In the genomic region with DNA sequence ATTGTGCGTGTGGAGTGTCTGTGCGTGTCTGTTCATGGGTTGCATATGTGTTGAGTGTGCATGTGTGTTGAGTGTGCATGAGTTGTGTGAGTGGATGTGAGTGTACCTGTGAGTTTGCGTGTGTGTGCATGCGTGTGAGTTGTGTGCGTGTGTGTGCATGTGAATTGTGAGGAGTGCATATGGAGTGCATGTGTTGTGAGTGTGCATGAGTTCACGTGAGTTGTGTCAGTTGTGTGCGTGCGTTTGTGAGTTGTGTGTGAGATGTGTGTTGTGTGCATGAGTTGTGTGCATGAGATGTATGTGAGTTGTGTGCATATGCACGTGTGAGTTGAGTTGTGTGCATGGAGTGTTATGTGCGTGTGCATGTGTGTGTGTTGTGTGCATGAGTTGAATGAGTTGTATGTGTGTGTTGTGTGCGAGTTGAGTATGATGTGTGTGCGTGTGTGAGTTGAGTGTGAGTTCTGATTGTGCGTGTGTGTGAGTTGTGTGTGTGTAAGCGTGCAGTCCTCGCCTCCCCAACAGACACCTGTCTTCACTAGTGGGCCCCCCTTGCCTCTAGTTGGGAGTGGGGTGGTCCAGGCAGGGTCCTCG, we compare ENCODE assay signal across 2 cellular contexts.
TF ChIP-seq lines count a peak whose summit lies in the region.

No MANE protein-coding gene starts in this region.

TF ChIP-seq in HEK293, 187 proteins besides CTCF, POLR2A, EP300 and RAD21:
- TF ChIP-seq ZNF394 (tag by site-specific recombination; IDR thresholded peaks at IDR 0.05; ENCODE audit: borderline replicate concordance), result no peak
- TF ChIP-seq ZNF2 (tag by site-specific recombination; IDR thresholded peaks at IDR 0.05), result peak; percentile 37; the same call in 1 of the 2 replicates
- TF ChIP-seq ZNF473 (tag by site-specific recombination; IDR thresholded peaks at IDR 0.05), result 0 out of 2 replicates have a peak, but pooled peaks have one; percentile 23
- TF ChIP-seq ZNF341 (tag by site-specific recombination; IDR thresholded peaks at IDR 0.05; ENCODE audit: low read depth), result no peak
- 0 out of 2 replicates have a peak, but pooled peaks have one; percentile 57 for TF ChIP-seq ZNF18 (tag by site-specific recombination; IDR thresholded peaks at IDR 0.05)
- TF ChIP-seq ZSCAN4 (tag by site-specific recombination; IDR thresholded peaks at IDR 0.05), result peak; percentile 60; the same call in 1 of the 2 replicates
- TF ChIP-seq PRDM1 (tag by site-specific recombination; IDR thresholded peaks at IDR 0.05), result no peak
- TF ChIP-seq, protein P1, sequence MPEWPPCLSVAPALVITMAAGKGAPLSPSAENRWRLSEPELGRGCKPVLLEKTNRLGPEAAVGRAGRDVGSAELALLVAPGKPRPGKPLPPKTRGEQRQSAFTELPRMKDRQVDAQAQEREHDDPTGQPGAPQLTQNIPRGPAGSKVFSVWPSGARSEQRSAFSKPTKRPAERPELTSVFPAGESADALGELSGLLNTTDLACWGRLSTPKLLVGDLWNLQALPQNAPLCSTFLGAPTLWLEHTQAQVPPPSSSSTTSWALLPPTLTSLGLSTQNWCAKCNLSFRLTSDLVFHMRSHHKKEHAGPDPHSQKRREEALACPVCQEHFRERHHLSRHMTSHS (tag by site-specific recombination; IDR thresholded peaks at IDR 0.05), result peak; percentile 7; the same call in 1 of the 2 replicates
- TF ChIP-seq ZNF404 (tag by site-specific recombination; IDR thresholded peaks at IDR 0.05), result no peak
- TF ChIP-seq ZNF311 (tag by site-specific recombination; IDR thresholded peaks at IDR 0.05; ENCODE audit: borderline replicate concordance), result peak; percentile 65; the same call in 1 of the 2 replicates
- TF ChIP-seq ZNF664 (tag by site-specific recombination; IDR thresholded peaks at IDR 0.05), result no peak
- no peak for TF ChIP-seq ZNF366 (tag by site-specific recombination; conservative IDR thresholded peaks at IDR 0.05)
- TF ChIP-seq KLF9 (tag by site-specific recombination; IDR thresholded peaks at IDR 0.05; ENCODE audit: low read depth), result 0 out of 2 replicates have a peak, but pooled peaks have one; percentile 16
- no peak for TF ChIP-seq ZNF623 (tag by site-specific recombination; IDR thresholded peaks at IDR 0.05)
- TF ChIP-seq ZNF707 (tag by site-specific recombination; IDR thresholded peaks at IDR 0.05), result 0 out of 2 replicates have a peak, but pooled peaks have one; percentile 31
- TF ChIP-seq ZNF785 (tag by site-specific recombination; IDR thresholded peaks at IDR 0.05), result no peak
- TF ChIP-seq ZNF768 (tag by site-specific recombination; IDR thresholded peaks at IDR 0.05), result no peak

TF ChIP-seq in GM12878, 131 proteins besides CTCF, POLR2A, EP300 and RAD21:
- TF ChIP-seq ELK1 (IDR thresholded peaks at IDR 0.05; ENCODE audit: low read depth, low read length) (no peak), TARDBP (IDR thresholded peaks at IDR 0.05; ENCODE audit: borderline replicate concordance) (0 out of 2 replicates have a peak, but pooled peaks have one; percentile 47), ZZZ3 (IDR thresholded peaks at IDR 0.05; ENCODE audit: control insufficient read depth, insufficient read length, low read depth) (no peak), E2F4 (IDR thresholded peaks at IDR 0.05; ENCODE audit: low read depth, low read length) (no peak), SP1 (IDR thresholded peaks at IDR 0.05; ENCODE audit: low read depth, low read length) (no peak), RB1 (IDR thresholded peaks at IDR 0.05; ENCODE audit: borderline replicate concordance) (no peak), ASH2L (IDR thresholded peaks at IDR 0.05; ENCODE audit: borderline replicate concordance, low read depth) (no peak), CEBPB (IDR thresholded peaks at IDR 0.05; ENCODE audit: borderline replicate concordance in 1 of 2, low read depth in 2 of 2, low read length in 2 of 2) (no peak), ZNF622 (IDR thresholded peaks at IDR 0.05) (no peak), E4F1 (IDR thresholded peaks at IDR 0.05; ENCODE audit: borderline replicate concordance, partially characterized antibody) (no peak), NR2F1 (conservative IDR thresholded peaks at IDR 0.05) (no peak), GATAD2B (conservative IDR thresholded peaks at IDR 0.05; ENCODE audit: low read depth) (no peak), ESRRA (IDR thresholded peaks at IDR 0.05; ENCODE audit: low read length) (no peak), TCF3 (IDR thresholded peaks at IDR 0.05; ENCODE audit: borderline replicate concordance, insufficient read depth, low read depth, low read length) (0 out of 2 replicates have a peak, but pooled peaks have one; percentile 33), ZNF24 (IDR thresholded peaks at IDR 0.05) (no peak), BHLHE40 (IDR thresholded peaks at IDR 0.05; ENCODE audit: borderline replicate concordance in 1 of 2, low read depth in 2 of 2, low read length in 1 of 2) (no peak), STAT1 (conservative IDR thresholded peaks at IDR 0.05) (no peak), FOXK2 (IDR thresholded peaks at IDR 0.05) (no peak), ETV6 (conservative IDR thresholded peaks at IDR 0.05 in 1 of 2, IDR thresholded peaks at IDR 0.05 in 1 of 2; ENCODE audit: borderline replicate concordance in 1 of 2, low read depth in 1 of 2) (no peak), ZNF687 (IDR thresholded peaks at IDR 0.05) (no peak), DPF2 (IDR thresholded peaks at IDR 0.05) (no peak), RFX5 (IDR thresholded peaks at IDR 0.05; ENCODE audit: low read depth, low read length) (no peak), LARP7 (IDR thresholded peaks at IDR 0.05) (no peak), PAX5 (IDR thresholded peaks at IDR 0.05; ENCODE audit: borderline replicate concordance, low read depth, low read length) (no peak)
- TF ChIP-seq, protein P2, sequence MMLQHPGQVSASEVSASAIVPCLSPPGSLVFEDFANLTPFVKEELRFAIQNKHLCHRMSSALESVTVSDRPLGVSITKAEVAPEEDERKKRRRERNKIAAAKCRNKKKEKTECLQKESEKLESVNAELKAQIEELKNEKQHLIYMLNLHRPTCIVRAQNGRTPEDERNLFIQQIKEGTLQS (IDR thresholded peaks at IDR 0.05; ENCODE audit: borderline replicate concordance, extremely low read depth, low read depth, low read length), result no peak
- TF ChIP-seq, protein P3, sequence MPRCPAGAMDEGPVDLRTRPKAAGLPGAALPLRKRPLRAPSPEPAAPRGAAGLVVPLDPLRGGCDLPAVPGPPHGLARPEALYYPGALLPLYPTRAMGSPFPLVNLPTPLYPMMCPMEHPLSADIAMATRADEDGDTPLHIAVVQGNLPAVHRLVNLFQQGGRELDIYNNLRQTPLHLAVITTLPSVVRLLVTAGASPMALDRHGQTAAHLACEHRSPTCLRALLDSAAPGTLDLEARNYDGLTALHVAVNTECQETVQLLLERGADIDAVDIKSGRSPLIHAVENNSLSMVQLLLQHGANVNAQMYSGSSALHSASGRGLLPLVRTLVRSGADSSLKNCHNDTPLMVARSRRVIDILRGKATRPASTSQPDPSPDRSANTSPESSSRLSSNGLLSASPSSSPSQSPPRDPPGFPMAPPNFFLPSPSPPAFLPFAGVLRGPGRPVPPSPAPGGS (IDR thresholded peaks at IDR 0.05; ENCODE audit: borderline replicate concordance, insufficient read depth, low read depth, low read length, poor library complexity, severe bottlenecking), result peak; percentile 87
- TF ChIP-seq, protein P4, sequence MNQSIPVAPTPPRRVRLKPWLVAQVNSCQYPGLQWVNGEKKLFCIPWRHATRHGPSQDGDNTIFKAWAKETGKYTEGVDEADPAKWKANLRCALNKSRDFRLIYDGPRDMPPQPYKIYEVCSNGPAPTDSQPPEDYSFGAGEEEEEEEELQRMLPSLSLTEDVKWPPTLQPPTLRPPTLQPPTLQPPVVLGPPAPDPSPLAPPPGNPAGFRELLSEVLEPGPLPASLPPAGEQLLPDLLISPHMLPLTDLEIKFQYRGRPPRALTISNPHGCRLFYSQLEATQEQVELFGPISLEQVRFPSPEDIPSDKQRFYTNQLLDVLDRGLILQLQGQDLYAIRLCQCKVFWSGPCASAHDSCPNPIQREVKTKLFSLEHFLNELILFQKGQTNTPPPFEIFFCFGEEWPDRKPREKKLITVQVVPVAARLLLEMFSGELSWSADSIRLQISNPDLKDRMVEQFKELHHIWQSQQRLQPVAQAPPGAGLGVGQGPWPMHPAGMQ (IDR thresholded peaks at IDR 0.05; ENCODE audit: borderline replicate concordance), result no peak
- TF ChIP-seq, protein P5, sequence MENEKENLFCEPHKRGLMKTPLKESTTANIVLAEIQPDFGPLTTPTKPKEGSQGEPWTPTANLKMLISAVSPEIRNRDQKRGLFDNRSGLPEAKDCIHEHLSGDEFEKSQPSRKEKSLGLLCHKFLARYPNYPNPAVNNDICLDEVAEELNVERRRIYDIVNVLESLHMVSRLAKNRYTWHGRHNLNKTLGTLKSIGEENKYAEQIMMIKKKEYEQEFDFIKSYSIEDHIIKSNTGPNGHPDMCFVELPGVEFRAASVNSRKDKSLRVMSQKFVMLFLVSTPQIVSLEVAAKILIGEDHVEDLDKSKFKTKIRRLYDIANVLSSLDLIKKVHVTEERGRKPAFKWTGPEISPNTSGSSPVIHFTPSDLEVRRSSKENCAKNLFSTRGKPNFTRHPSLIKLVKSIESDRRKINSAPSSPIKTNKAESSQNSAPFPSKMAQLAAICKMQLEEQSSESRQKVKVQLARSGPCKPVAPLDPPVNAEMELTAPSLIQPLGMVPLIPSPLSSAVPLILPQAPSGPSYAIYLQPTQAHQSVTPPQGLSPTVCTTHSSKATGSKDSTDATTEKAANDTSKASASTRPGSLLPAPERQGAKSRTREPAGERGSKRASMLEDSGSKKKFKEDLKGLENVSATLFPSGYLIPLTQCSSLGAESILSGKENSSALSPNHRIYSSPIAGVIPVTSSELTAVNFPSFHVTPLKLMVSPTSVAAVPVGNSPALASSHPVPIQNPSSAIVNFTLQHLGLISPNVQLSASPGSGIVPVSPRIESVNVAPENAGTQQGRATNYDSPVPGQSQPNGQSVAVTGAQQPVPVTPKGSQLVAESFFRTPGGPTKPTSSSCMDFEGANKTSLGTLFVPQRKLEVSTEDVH (IDR thresholded peaks at IDR 0.05; ENCODE audit: low read depth, partially characterized antibody), result no peak
- TF ChIP-seq, protein P6, sequence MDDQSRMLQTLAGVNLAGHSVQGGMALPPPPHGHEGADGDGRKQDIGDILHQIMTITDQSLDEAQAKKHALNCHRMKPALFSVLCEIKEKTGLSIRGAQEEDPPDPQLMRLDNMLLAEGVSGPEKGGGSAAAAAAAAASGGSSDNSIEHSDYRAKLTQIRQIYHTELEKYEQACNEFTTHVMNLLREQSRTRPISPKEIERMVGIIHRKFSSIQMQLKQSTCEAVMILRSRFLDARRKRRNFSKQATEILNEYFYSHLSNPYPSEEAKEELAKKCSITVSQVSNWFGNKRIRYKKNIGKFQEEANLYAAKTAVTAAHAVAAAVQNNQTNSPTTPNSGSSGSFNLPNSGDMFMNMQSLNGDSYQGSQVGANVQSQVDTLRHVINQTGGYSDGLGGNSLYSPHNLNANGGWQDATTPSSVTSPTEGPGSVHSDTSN (IDR thresholded peaks at IDR 0.05; ENCODE audit: insufficient replicate concordance, low read depth, low read length), result peak; percentile 53
